ENCODE assay signal across 9 cellular contexts in genomic region chr12:15563683-15564082, GRCh38.
DNase-seq lines count a peak whose midpoint lies in the region; ATAC-seq lines count a peak whose summit lies in the region.
"Had no signal": no experiment of that assay in that cellular context is flagged by ENCODE, and none has a peak within 500 bp of the region (broad histone marks: within the 10 kb centered on the region; RNA-seq: fewer than 3 reads in every experiment).

No MANE protein-coding gene starts in this region.

- H3K27ac ChIP-seq in effector memory CD4-positive, alpha-beta T cell (ENCODE audit: insufficient read depth, low read length, poor library complexity, severe bottlenecking), result peak overlapping the region; percentile 59
- H3K27ac ChIP-seq: A549 had no signal

- H3K4me1 ChIP-seq in effector memory CD4-positive, alpha-beta T cell (ENCODE audit: control insufficient read depth, insufficient read depth, low read length, poor library complexity, severe bottlenecking), result peaks cover 9% of the 10 kb centered on the region
- H3K4me1 ChIP-seq: A549 had no signal

- no peaks in the 10 kb centered on the region for H3K9me3 ChIP-seq in effector memory CD4-positive, alpha-beta T cell (ENCODE audit: control insufficient read depth, low read length)
- H3K9me3 ChIP-seq: A549 had no signal

- H3K36me3 ChIP-seq in effector memory CD4-positive, alpha-beta T cell (ENCODE audit: control insufficient read depth, insufficient read depth, low read length), result no peaks in the 10 kb centered on the region

- DNase-seq in NOMO-1 treated with DMSO at 0.1 percent for 48 hours (lab: John Stamatoyannopoulos, UW; ENCODE audit: unreplicated experiment) (peak; percentile 60), NOMO-1 treated with dmso at 0.1 percent for 144 hours (lab: John Stamatoyannopoulos, UW; ENCODE audit: unreplicated experiment) (no peak), MV-4-11 (lab: John Stamatoyannopoulos, UW) (peak; percentile 65), skeletal muscle cell (ENCODE audit: low read depth) (peak; percentile 51), glomerular visceral epithelial cell (ENCODE audit: extremely low spot score) (no peak), SK-N-DZ (ENCODE audit: low spot score) (no peak)
- DNase-seq in effector memory CD4-positive, alpha-beta T cell, result no peak

- peak overlapping the region; percentile 5 for H3K4me3 ChIP-seq in effector memory CD4-positive, alpha-beta T cell (ENCODE audit: insufficient read depth, low read depth, low read length, poor library complexity, severe bottlenecking)
- no peak overlapping the region for H3K4me3 ChIP-seq in skeletal muscle cell (ENCODE audit: low read depth, low read length)
- H3K4me3 ChIP-seq: A549 had no signal

- ATAC-seq in HG03520 (IDR thresholded peaks at IDR 0.05; ENCODE audit: unreplicated experiment), result no peak
- ATAC-seq: A549 had no signal

- no peaks in the 10 kb centered on the region for H3K27me3 ChIP-seq in effector memory CD4-positive, alpha-beta T cell (replicated peaks; ENCODE audit: control insufficient read depth, insufficient read depth, low read length, poor library complexity, severe bottlenecking)

Comparison
In these comparisons a context has a peak if more than half of its experiments do, and no peak if none do; other contexts are left out.
1. DNase-seq: peak in NOMO-1 treated with DMSO at 0.1 percent for 48 hours (single experiment), MV-4-11 (single experiment) and skeletal muscle cell (single experiment); none in NOMO-1 treated with dmso at 0.1 percent for 144 hours (single experiment), effector memory CD4-positive, alpha-beta T cell (0 of 3), glomerular visceral epithelial cell (single experiment) and SK-N-DZ (single experiment).